Comparison of ENCODE assay signal across 8 cellular contexts in the genomic region with DNA sequence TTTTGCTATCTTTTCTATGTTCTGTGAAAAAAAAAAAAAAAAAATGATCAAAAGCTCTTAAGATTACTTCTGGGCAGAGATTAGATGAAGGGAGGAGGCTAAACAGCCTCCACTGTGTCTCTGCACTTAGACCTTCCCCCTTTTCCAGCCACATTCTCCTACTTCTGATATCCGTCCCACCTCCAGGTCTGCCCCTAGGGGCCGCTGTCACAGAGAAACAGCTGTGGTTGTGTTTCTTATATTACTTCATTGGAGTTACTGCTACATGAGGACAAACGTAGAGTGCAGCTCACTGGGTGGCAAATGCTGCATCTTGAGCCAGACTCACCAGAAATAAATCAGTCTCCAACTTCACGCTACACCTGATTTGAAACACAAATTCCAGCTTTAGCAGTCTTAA.
DNase-seq lines count a peak whose midpoint lies in the region; ATAC-seq and TF ChIP-seq lines count a peak whose summit lies in the region.

No MANE protein-coding gene starts in this region.

- no peaks in the 10 kb centered on the region for H3K4me1 ChIP-seq in OCI-LY1 (ENCODE audit: insufficient read depth, low read length, severe bottlenecking)

- H3K36me3 ChIP-seq in OCI-LY1 (ENCODE audit: insufficient read depth, low read length) = no peaks in the 10 kb centered on the region

- H3K4me3 ChIP-seq in GM12875 (ENCODE audit: low read depth, low read length) = no peak overlapping the region
- no peak overlapping the region for H3K4me3 ChIP-seq in OCI-LY1 (ENCODE audit: low read depth, low read length, poor library complexity, severe bottlenecking)
- no peak overlapping the region for H3K4me3 ChIP-seq in retinal pigment epithelial cell (ENCODE audit: low read length)

- peak; percentile 92 for ATAC-seq in HG02885 (IDR thresholded peaks at IDR 0.05; ENCODE audit: poor library complexity, unreplicated experiment)

- no peak overlapping the region for H2AFZ ChIP-seq in OCI-LY1 (ENCODE audit: low read length)

- H3K4me2 ChIP-seq in OCI-LY1 (ENCODE audit: low read length) = no peak overlapping the region

- DNase-seq in AG08395 (ENCODE audit: low spot score) = peak; percentile 13
- DNase-seq in dermis microvascular lymphatic vessel endothelial cell (ENCODE audit: low read depth in 2 of 2) = peak; percentile 5 to 43
- no peak for DNase-seq in retinal pigment epithelial cell (ENCODE audit: low read depth)
- no peak for DNase-seq in NCI-H1436 (lab: John Stamatoyannopoulos, UW)
- DNase-seq in NCI-H187 (lab: John Stamatoyannopoulos, UW) = no peak

- H3K9me2 ChIP-seq in OCI-LY1 (ENCODE audit: low read depth, low read length) = no peaks in the 10 kb centered on the region

- TF ChIP-seq CTCF in GM12875 (IDR thresholded peaks at IDR 0.05; ENCODE audit: borderline replicate concordance, insufficient read depth, low read depth, low read length) (peak; percentile 50; the same call in 1 of the 2 replicates), OCI-LY1 (IDR thresholded peaks at IDR 0.05; ENCODE audit: low read length) (peak; percentile 69), retinal pigment epithelial cell (conservative IDR thresholded peaks at IDR 0.05; ENCODE audit: low read depth, low read length) (peak; percentile 76)

- H3K9ac ChIP-seq in OCI-LY1 (ENCODE audit: low read length) = no peak overlapping the region

- H3K79me2 ChIP-seq in OCI-LY1 (ENCODE audit: insufficient read depth, low read length) = no peaks in the 10 kb centered on the region

- H3K27me3 ChIP-seq in OCI-LY1 (ENCODE audit: insufficient read depth, low read length) = no peaks in the 10 kb centered on the region

- H3F3A ChIP-seq in OCI-LY1 (ENCODE audit: insufficient read depth, low read length) = no peaks in the 10 kb centered on the region

- H4K20me1 ChIP-seq in OCI-LY1 (ENCODE audit: insufficient read depth, low read length) = no peaks in the 10 kb centered on the region

- no peaks in the 10 kb centered on the region for H3K9me3 ChIP-seq in OCI-LY1 (ENCODE audit: low read length)

- H3K27ac ChIP-seq in OCI-LY1 (ENCODE audit: low read depth, low read length, poor library complexity, severe bottlenecking) = no peak overlapping the region

Comparison
In these comparisons a context has a peak if more than half of its experiments do, and no peak if none do; other contexts are left out.
1. DNase-seq: peak in AG08395 (single experiment) and dermis microvascular lymphatic vessel endothelial cell (2 of 2); none in retinal pigment epithelial cell (single experiment), NCI-H1436 (single experiment) and NCI-H187 (0 of 2).
2. Peak in every context shown above with its lines, with median percentiles within 50 percentile points of each other: CTCF ChIP-seq.